In genomic region chr17:83195330-83196087, GRCh38 we compare ENCODE assay signal across 1 cellular context.
TF ChIP-seq lines count a peak whose summit lies in the region.

No MANE protein-coding gene starts in this region.

TF ChIP-seq in IMR-90, 13 proteins besides CTCF, POLR2A, EP300 and RAD21 (continued from another document):
- no peak for TF ChIP-seq USF2 (IDR thresholded peaks at IDR 0.05; ENCODE audit: low read depth, low read length)
- no peak for TF ChIP-seq NFE2L2 (IDR thresholded peaks at IDR 0.05; ENCODE audit: low read depth, low read length)
- no peak for TF ChIP-seq MAZ (IDR thresholded peaks at IDR 0.05; ENCODE audit: borderline replicate concordance, low read depth, low read length)
- no peak for TF ChIP-seq FOS (IDR thresholded peaks at IDR 0.05; ENCODE audit: low read depth, low read length)
